25 cellular contexts compared by ENCODE assay signal in genomic region chr9:132590318-132591182, GRCh38. TPM values are rescaled to one million over a fixed set of nuclear protein-coding genes. Genes with fewer than 3 reads are reported as not detected.
DNase-seq lines count a peak whose midpoint lies in the region; ATAC-seq, FAIRE-seq and TF ChIP-seq lines count a peak whose summit lies in the region.
"Had no signal": no experiment of that assay in that cellular context is flagged by ENCODE, and none has a peak within 500 bp of the region (broad histone marks: within the 10 kb centered on the region; RNA-seq: fewer than 3 reads in every experiment).

No MANE protein-coding gene starts in this region.

- H4K20me1 ChIP-seq in GM12878 (ENCODE audit: control insufficient read depth, insufficient read depth), result peaks cover 5% of the 10 kb centered on the region

- TF ChIP-seq CTCF in GM12878 (IDR thresholded peaks at IDR 0.05 in 2 of 3, conservative IDR thresholded peaks at IDR 0.05 in 1 of 3; ENCODE audit: control insufficient read depth in 2 of 3, extremely low read depth in 1 of 3, insufficient read depth in 1 of 3, low read depth in 3 of 3, low read length in 3 of 3), result no peak
- TF ChIP-seq CTCF in progenitor cell of endocrine pancreas (IDR thresholded peaks at IDR 0.05; ENCODE audit: unreplicated experiment), result no peak
- no peak for TF ChIP-seq CTCF in type B pancreatic cell (conservative IDR thresholded peaks at IDR 0.05)

- peak overlapping the region; percentile 62 for H3K27ac Mint-ChIP-seq in progenitor cell of endocrine pancreas
- no peak overlapping the region for H3K27ac Mint-ChIP-seq in type B pancreatic cell
- H3K27ac Mint-ChIP-seq: natural killer cell treated with Interleukin-12 subunit alpha and Interleukin-12 subunit beta and Interleukin-15 and Interleukin-18, amount 100 ng/mL, for 72 hours had no signal

- H3K27me3 ChIP-seq in GM12878 (replicated peaks in 1 of 2; ENCODE audit: control insufficient read depth in 2 of 2, insufficient read depth in 2 of 2, low read length in 1 of 2), result peaks cover 11 to 17% of the 10 kb centered on the region in 2 experiments
- H3K27me3 ChIP-seq in iPS-18a (ENCODE audit: control insufficient read depth, insufficient read depth, low read length), result peaks cover 81% of the 10 kb centered on the region

- no peak overlapping the region for H3K4me2 ChIP-seq in GM12878 (ENCODE audit: control insufficient read depth, insufficient read depth)

- H3K4me1 Mint-ChIP-seq in progenitor cell of endocrine pancreas (ENCODE audit: low read depth), result no peaks in the 10 kb centered on the region
- H3K4me1 Mint-ChIP-seq in type B pancreatic cell (ENCODE audit: unreplicated experiment), result peaks cover 9% of the 10 kb centered on the region

- peaks cover 1 to 5% of the 10 kb centered on the region in 2 experiments; a peak in 3 of 4 replicates for H3K36me3 ChIP-seq in GM12878 (ENCODE audit: control insufficient read depth in 2 of 2, insufficient read depth in 2 of 2, low read length in 1 of 2)
- H3K36me3 ChIP-seq in iPS-18a (ENCODE audit: control insufficient read depth, low read depth, low read length), result no peaks in the 10 kb centered on the region
- H3K36me3 ChIP-seq: breast epithelium had no signal

- CTCF ChIA-PET in GM12878 (lab: Yijun Ruan, JAX), result no interaction called here

- in situ Hi-C loops in GM12878 (cut with MboI), result no loop called here

- 17% methylated on average over 50 of the region's 73 CpGs for WGBS in GM12878 (ENCODE audit: insufficient coverage, insufficient replicate concordance, low lambda C conversion rate, missing lambda C conversion rate)

- H3K9ac ChIP-seq in GM12878 (ENCODE audit: control insufficient read depth, insufficient read depth, low read length), result no peak overlapping the region
- H3K9ac ChIP-seq in iPS-18a (ENCODE audit: low read length), result peak overlapping the region; percentile 26

- DNase-seq in NCI-H524 (lab: John Stamatoyannopoulos, UW) (peak; percentile 39 to 54), NCI-H524 treated with DMSO at 0.1 percent for 48 hours (lab: John Stamatoyannopoulos, UW) (no peak), GM12878 (ENCODE audit: low read depth, low spot score) (no peak), progenitor cell of endocrine pancreas (ENCODE audit: low spot score, unreplicated experiment) (no peak), NCI-H446 (lab: John Stamatoyannopoulos, UW) (no peak), type B pancreatic cell (ENCODE audit: extremely low spot score, unreplicated experiment) (no peak), HUDEP-2 (lab: John Stamatoyannopoulos, UW; ENCODE audit: unreplicated experiment in 76 of 76) (no peak)
- DNase-seq: activated CD8-positive, alpha-beta memory T cell treated with anti-CD3 and anti-CD28 coated beads for 24 hours; dermis blood vessel endothelial cell; NCI-H187 treated with DMSO at 0.1 percent for 48 hours; NCI-H510A; PC-3; SIG-M5; stimulated activated naive CD4-positive, alpha-beta T cell treated with Interleukin-2 at 50 U/mL for 16 hours; tibial artery had no signal

- TF ChIP-seq POLR2A in GM12878 (IDR thresholded peaks at IDR 0.05; ENCODE audit: low read depth, low read length), result peak; percentile 34; the same call in 1 of the 2 replicates

- no peaks in the 10 kb centered on the region for H3K79me2 ChIP-seq in GM12878 (ENCODE audit: control insufficient read depth, insufficient read depth, low read length)

- H3K4me3 Mint-ChIP-seq in progenitor cell of endocrine pancreas (ENCODE audit: low read depth) (no peak overlapping the region), type B pancreatic cell (no peak overlapping the region)
- H3K4me3 Mint-ChIP-seq: activated T-helper 1 cell treated with anti-CD3 and anti-CD28 coated beads, Interleukin-12 subunit alpha, Interleukin-12 subunit beta, Interleukin-2, Interleukin-4 antibody, amounts not matched to agents 30 ng/mL and 10 ng/mL and 1 ng/mL, durations not matched to agents 14 hours and 24 hours and 36 hours; natural killer cell treated with Interleukin-12 subunit alpha and Interleukin-12 subunit beta and Interleukin-15 and Interleukin-18, amount 100 ng/mL, for 72 hours had no signal

- H3K27me3 Mint-ChIP-seq in progenitor cell of endocrine pancreas (peaks cover 70% of the 10 kb centered on the region), type B pancreatic cell (peaks cover 74% of the 10 kb centered on the region)

- RAD21 ChIA-PET in GM12878 (lab: Charles Lee; ENCODE audit: unreplicated experiment), result no interaction called here

- no peaks in the 10 kb centered on the region for H3K9me3 ChIP-seq in GM12878 (replicated peaks; ENCODE audit: control insufficient read depth, insufficient read depth, low read length)
- H3K9me3 ChIP-seq in iPS-18a (ENCODE audit: control insufficient read depth, low read depth, low read length), result no peaks in the 10 kb centered on the region
- H3K9me3 ChIP-seq: breast epithelium, esophagus muscularis mucosa, tibial artery had no signal

- no peak for TF ChIP-seq EP300 in GM12878 (IDR thresholded peaks at IDR 0.05; ENCODE audit: borderline replicate concordance in 1 of 2, control insufficient read depth in 1 of 2, low read depth in 2 of 2, low read length in 2 of 2)

- H3K36me3 Mint-ChIP-seq in progenitor cell of endocrine pancreas (ENCODE audit: insufficient read depth), result peaks cover 11% of the 10 kb centered on the region
- H3K36me3 Mint-ChIP-seq in type B pancreatic cell, result peaks cover 10% of the 10 kb centered on the region

- FAIRE-seq in GM12878 (lab: Jason Lieb, UNC), result no peak
- FAIRE-seq: keratinocyte had no signal

- BruUV-seq in GM12878 (replicated peaks; lab: Mats Ljungman, UMichigan), result no TSS peak

- H3K4me1 ChIP-seq in GM12878 (ENCODE audit: control insufficient read depth, insufficient read depth, low read length) (no peaks in the 10 kb centered on the region), iPS-18a (ENCODE audit: control insufficient read depth, low read depth, low read length) (peaks cover 36% of the 10 kb centered on the region)
- H3K4me1 ChIP-seq: breast epithelium had no signal

- no peak for TF ChIP-seq RAD21 in GM12878 (IDR thresholded peaks at IDR 0.05; ENCODE audit: insufficient read depth, low read depth, low read length)

- POLR2A ChIA-PET in GM12878 (lab: Charles Lee), result no interaction called here

- H3K9me3 Mint-ChIP-seq in progenitor cell of endocrine pancreas (ENCODE audit: low read depth) (no peaks in the 10 kb centered on the region), type B pancreatic cell (no peaks in the 10 kb centered on the region)
- H3K9me3 Mint-ChIP-seq: activated T-helper 1 cell treated with anti-CD3 and anti-CD28 coated beads, Interleukin-12 subunit alpha, Interleukin-12 subunit beta, Interleukin-2, Interleukin-4 antibody, amounts not matched to agents 30 ng/mL and 10 ng/mL and 1 ng/mL, durations not matched to agents 14 hours and 24 hours and 36 hours; natural killer cell treated with Interleukin-12 subunit alpha and Interleukin-12 subunit beta and Interleukin-15 and Interleukin-18, amount 100 ng/mL, for 72 hours had no signal

- no peak overlapping the region for H3K4me3 ChIP-seq in GM12878
- H3K4me3 ChIP-seq in iPS-18a (ENCODE audit: low read length), result peak overlapping the region; percentile 56
- H3K4me3 ChIP-seq: esophagus muscularis mucosa, tibial artery had no signal

- SMC1A ChIA-PET in GM12878 (lab: Charles Lee; ENCODE audit: uncharacterized antibody, unreplicated experiment), result no interaction called here

- intact Hi-C loops in GM12878 (cut with micrococcal nuclease; ENCODE audit: unreplicated experiment), result no loop called here

- ATAC-seq in GM12878, result no peak
- ATAC-seq: PC-3 had no signal

- H3K27ac ChIP-seq in GM12878 (ENCODE audit: control insufficient read depth, insufficient read depth) (no peak overlapping the region), iPS-18a (ENCODE audit: low read length) (no peak overlapping the region)
- H3K27ac ChIP-seq: breast epithelium, esophagus muscularis mucosa, tibial artery had no signal

- no peak overlapping the region for H2AFZ ChIP-seq in GM12878 (ENCODE audit: control insufficient read depth, low read depth, low read length)

TF ChIP-seq in GM12878, 131 proteins besides CTCF, POLR2A, EP300 and RAD21 (continues in another document):
- TF ChIP-seq NR2C1 (IDR thresholded peaks at IDR 0.05) (no peak), DPF2 (IDR thresholded peaks at IDR 0.05) (no peak), MYB (IDR thresholded peaks at IDR 0.05; ENCODE audit: borderline replicate concordance, low read depth, low read length) (no peak), KAT2A (conservative IDR thresholded peaks at IDR 0.05; ENCODE audit: control insufficient read depth, low read depth, low read length) (no peak)

RNA-seq across cellular contexts. Expression of gene BARHL1, which starts 8.1 kb away (rescaled TPM):
- total RNA-seq in GM12878 (2013; cell fraction: nucleolus; rRNA removed), result not detected in 2 replicates
- total RNA-seq in GM12878 (2014; rRNA removed) (not detected in 2 replicates), GM12878 (2014; rRNA removed; fragmentation: Illumina TruSeq; extraction: Trizol) (not detected in 2 replicates), GM12878 (2021) (not detected in 2 replicates), progenitor cell of endocrine pancreas (not detected in 2 replicates), type B pancreatic cell (ENCODE audit: low replicate concordance) (0.14 TPM in 1 of 2 replicates, not detected in the other)
- not detected for polyA plus RNA-seq in GM12878 (2011; ENCODE audit: low read depth)
- polyA plus RNA-seq in GM12878 (2011; rRNA removed) (not detected in 2 replicates), GM12878 (2014; fragmentation: Illumina TruSeq; extraction: Trizol) (not detected in 2 replicates), GM12878 (2014; fragmentation: Nextera tagmentation; extraction: Ambion mirVana) (not detected), GM12878 (2014; rRNA removed) (not detected in 2 replicates), GM12878 (2016; fragmentation: Nextera tagmentation; extraction: Ambion mirVana) (not detected)
- not detected in 2 replicates for polyA plus RNA-seq in GM12878 (2011; cell fraction: cytosol; rRNA removed)
- not detected in 2 replicates for polyA plus RNA-seq in GM12878 (2011; cell fraction: nucleus; rRNA removed)
- polyA plus RNA-seq in GM12878 (2012), result 0.08 TPM in 1 of 2 replicates, not detected in the other
- not detected in 2 replicates for polyA minus RNA-seq in GM12878 (2011; rRNA and poly(A)+ RNA removed)
- polyA minus RNA-seq in GM12878 (2011; cell fraction: cytosol; rRNA and poly(A)+ RNA removed), result not detected in 2 replicates
- polyA minus RNA-seq in GM12878 (2011; cell fraction: nucleus; rRNA and poly(A)+ RNA removed), result not detected in 2 replicates
- total RNA-seq: A172; activated T-helper 1 cell treated with anti-CD3 and anti-CD28 coated beads, Interleukin-12 subunit alpha, Interleukin-12 subunit beta, Interleukin-2, Interleukin-4 antibody, amounts not matched to agents 30 ng/mL and 10 ng/mL and 1 ng/mL, durations not matched to agents 14 hours and 24 hours and 36 hours; breast epithelium; dermis blood vessel endothelial cell; esophagus muscularis mucosa; natural killer cell treated with Interleukin-12 subunit alpha and Interleukin-12 subunit beta and Interleukin-15 and Interleukin-18, amount 100 ng/mL, for 72 hours; PC-3; renal cortical epithelial cell; T-helper 2 cell treated with Interferon-gamma antibody and Interleukin-4, amounts not matched to agents 100 ng/mL and 5 ng/mL, for 36 hours had no signal
- polyA plus RNA-seq: BJ, keratinocyte had no signal

Comparison
In these comparisons a context has a peak if more than half of its experiments do, and no peak if none do; other contexts are left out.
1. DNase-seq: peak in NCI-H524 (2 of 2); none in NCI-H524 treated with DMSO at 0.1 percent for 48 hours (single experiment), GM12878 (single experiment), progenitor cell of endocrine pancreas (single experiment), NCI-H446 (0 of 2), type B pancreatic cell (single experiment) and HUDEP-2 (0 of 76).